ENCODE assay signal across 23 cellular contexts in the genomic region with DNA sequence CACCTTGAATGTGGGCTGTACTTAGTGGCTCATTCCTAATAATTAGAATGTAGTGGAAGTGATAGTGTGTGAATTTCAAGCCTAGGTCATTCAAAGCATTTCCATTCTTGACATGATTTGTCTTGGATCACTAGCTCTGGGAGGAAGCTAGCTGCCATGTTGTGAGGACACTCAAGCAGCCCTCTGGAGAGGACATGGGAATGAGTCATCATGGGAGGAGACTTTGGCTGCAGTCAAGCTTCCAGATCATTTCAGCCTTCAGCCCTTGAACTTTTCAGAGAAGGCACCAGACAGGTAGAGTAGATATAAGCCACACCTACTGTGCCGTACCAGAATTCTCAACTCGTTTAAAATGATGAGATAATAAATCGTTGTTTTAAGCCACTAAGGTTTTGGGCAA.
"Had no signal": no experiment of that assay in that cellular context is flagged by ENCODE, and none has a peak within 500 bp of the region (broad histone marks: within the 10 kb centered on the region; RNA-seq: fewer than 3 reads in every experiment).

No MANE protein-coding gene starts in this region.

- DNase-seq: activated CD4-positive, alpha-beta T cell treated with anti-CD3 and anti-CD28 coated beads for 48 hours; activated CD4-positive, alpha-beta T cell treated with anti-CD3 and anti-CD28 coated beads, Interleukin-2, amount 50 U/mL, for 48 hours; activated CD8-positive, alpha-beta memory T cell treated with anti-CD3 and anti-CD28 coated beads, Interleukin-2, amount 50 U/mL, for 4 hours; activated gamma-delta T cell treated with Interleukin-2 at 50 U/mL for 16 hours; activated naive CD4-positive, alpha-beta T cell treated with anti-CD3 and anti-CD28 coated beads, Interleukin-2, amount 50 U/mL, for 16 hours; activated T-cell treated with anti-CD3 and anti-CD28 coated beads, Interleukin-2, amount 50 U/mL, for 24 hours; amniotic stem cell; caudate nucleus; cortex of kidney; effector memory CD8-positive, alpha-beta T cell; foreskin melanocyte; kidney glomerular epithelial cell; left lung; naive thymus-derived CD4-positive, alpha-beta T cell; ovary; right lobe of liver; stimulated activated CD4-positive, alpha-beta T cell treated with anti-CD3 and anti-CD28 coated beads, Interleukin-2, amount 100 ng/mL, for 48 hours; stimulated activated naive CD4-positive, alpha-beta T cell treated with Interleukin-2 at 50 U/mL for 16 hours; T-helper 9 cell; WERI-Rb-1 had no signal

- H3K27ac ChIP-seq: left lung, ovary, right lobe of liver, tibial nerve, WERI-Rb-1 had no signal

- H3K4me1 ChIP-seq: left lung, right lobe of liver, tibial nerve had no signal

- H3K27me3 ChIP-seq: left lung, ovary, right lobe of liver, tibial nerve had no signal

- H3K4me3 ChIP-seq: left lung, lung, ovary, right lobe of liver, tibial nerve had no signal

- H3K9me3 ChIP-seq: ovary, right lobe of liver had no signal

- H3K36me3 ChIP-seq: left lung, ovary, right lobe of liver, tibial nerve, WERI-Rb-1 had no signal

- ATAC-seq: activated CD4-positive, CD25-positive, alpha-beta regulatory T cell treated with anti-CD3 and anti-CD28 coated beads, Interleukin-2, amount 50 U/mL, for 24 hours; effector memory CD8-positive, alpha-beta T cell; left lung; naive thymus-derived CD4-positive, alpha-beta T cell; right lobe of liver had no signal
